Comparison of ENCODE assay signal across 24 cellular contexts in genomic region chr2:57570961-57571360, GRCh38.
A peak's percentile ranks its signal among the peaks of the same experiment; 100 is the strongest.
DNase-seq lines count a peak whose midpoint lies in the region; ATAC-seq lines count a peak whose summit lies in the region.
"Had no signal": no experiment of that assay in that cellular context is flagged by ENCODE, and none has a peak within 500 bp of the region (broad histone marks: within the 10 kb centered on the region; RNA-seq: fewer than 3 reads in every experiment).

No MANE protein-coding gene starts in this region.

- no peaks in the 10 kb centered on the region for H3K9me3 Mint-ChIP-seq in stimulated activated naive B cell treated with anti-CD40 and anti-IgM and Interleukin-4, amounts not matched to agents 10 μg/mL and 1 μg/mL and 100 μg/mL, for 72 hours

- peak; percentile 60 for ATAC-seq in GM18867 (IDR thresholded peaks at IDR 0.05; ENCODE audit: unreplicated experiment)
- ATAC-seq in GM21723 (IDR thresholded peaks at IDR 0.05; ENCODE audit: unreplicated experiment): peak; percentile 61
- peak; percentile 38 for ATAC-seq in HG03442 (IDR thresholded peaks at IDR 0.05; ENCODE audit: unreplicated experiment)
- ATAC-seq in stimulated activated naive B cell treated with anti-CD40 and anti-IgM and Interleukin-4, amounts not matched to agents 10 μg/mL and 1 μg/mL and 100 μg/mL, for 72 hours (replicated peaks): peak; percentile 51 to 69
- ATAC-seq in GM18511 (IDR thresholded peaks at IDR 0.05; ENCODE audit: unreplicated experiment): no peak
- ATAC-seq in GM21447 (IDR thresholded peaks at IDR 0.05; ENCODE audit: unreplicated experiment): no peak
- ATAC-seq: HepG2, K562, Right ventricle myocardium inferior had no signal

- H3K36me3 Mint-ChIP-seq in stimulated activated naive B cell treated with anti-CD40 and anti-IgM and Interleukin-4, amounts not matched to agents 10 μg/mL and 1 μg/mL and 100 μg/mL, for 72 hours: no peaks in the 10 kb centered on the region
- H3K36me3 Mint-ChIP-seq: CD14-positive monocyte had no signal

- no peak for DNase-seq in stimulated activated naive B cell treated with anti-CD40 and anti-IgM and Interleukin-4, amounts not matched to agents 10 μg/mL and 1 μg/mL and 100 μg/mL, for 72 hours
- no peak for DNase-seq in stimulated activated CD4-positive, alpha-beta T cell treated with anti-CD3 and anti-CD28 coated beads, Interleukin-1b, Interleukin-23, amount 100 ng/mL, for 48 hours
- DNase-seq: GF-D8; GM23248; MM.1S; NCI-H1092 treated with DMSO at 0.1 percent for 48 hours; NCI-H1436 treated with DMSO at 0.1 percent for 48 hours; NCI-H2029; NCI-H2227 treated with DMSO at 0.1 percent for 48 hours; NCI-H510A treated with DMSO at 0.1 percent for 48 hours; NCI-H774; NK-92 treated with Interleukin-12 subunit alpha and Interleukin-12 subunit beta, amount 100 ng/mL, for 24 hours; OCI-M1; T-helper 1 cell had no signal

- no peak overlapping the region for H3K27ac Mint-ChIP-seq in stimulated activated naive B cell treated with anti-CD40 and anti-IgM and Interleukin-4, amounts not matched to agents 10 μg/mL and 1 μg/mL and 100 μg/mL, for 72 hours
- H3K27ac Mint-ChIP-seq: B cell had no signal

- no peaks in the 10 kb centered on the region for H3K27me3 Mint-ChIP-seq in stimulated activated naive B cell treated with anti-CD40 and anti-IgM and Interleukin-4, amounts not matched to agents 10 μg/mL and 1 μg/mL and 100 μg/mL, for 72 hours
- H3K27me3 Mint-ChIP-seq: B cell had no signal

- H3K4me3 Mint-ChIP-seq in stimulated activated naive B cell treated with anti-CD40 and anti-IgM and Interleukin-4, amounts not matched to agents 10 μg/mL and 1 μg/mL and 100 μg/mL, for 72 hours: peak overlapping the region; percentile 1 to 34
- H3K4me3 Mint-ChIP-seq: B cell, CD14-positive monocyte had no signal

- H3K4me1 Mint-ChIP-seq in stimulated activated naive B cell treated with anti-CD40 and anti-IgM and Interleukin-4, amounts not matched to agents 10 μg/mL and 1 μg/mL and 100 μg/mL, for 72 hours: peaks cover 6 to 7% of the 10 kb centered on the region in 2 donors
- H3K4me1 Mint-ChIP-seq: B cell, CD14-positive monocyte had no signal

Comparison
In these comparisons a context has a peak if more than half of its experiments do, and no peak if none do; other contexts are left out.
1. ATAC-seq: peak in GM18867 (single experiment), GM21723 (single experiment), HG03442 (single experiment) and stimulated activated naive B cell treated with anti-CD40 and anti-IgM and Interleukin-4, amounts not matched to agents 10 μg/mL and 1 μg/mL and 100 μg/mL, for 72 hours (2 of 2); none in GM18511 (single experiment) and GM21447 (single experiment).